ENCODE assay signal across 8 cellular contexts in genomic region chr12:94147991-94148840, GRCh38. TPM values are rescaled to one million over a fixed set of nuclear protein-coding genes. Genes with fewer than 3 reads are reported as not detected.
DNase-seq lines count a peak whose midpoint lies in the region; ATAC-seq and TF ChIP-seq lines count a peak whose summit lies in the region.

Gene PLXNC1 (plus strand): TSS chr12:94148577. CDS start chr12:94148972, 395 bp downstream.

- TF ChIP-seq CTCF in foreskin fibroblast (IDR thresholded peaks at IDR 0.05; ENCODE audit: low read depth, low read length), result no peak
- no peak for TF ChIP-seq CTCF in neural cell (IDR thresholded peaks at IDR 0.05; ENCODE audit: poor library complexity, severe bottlenecking)

- H3K9me3 ChIP-seq in neural cell (ENCODE audit: low read length), result no peaks in the 10 kb centered on the region

- peak; percentile 51 for TF ChIP-seq EP300 in neural cell (conservative IDR thresholded peaks at IDR 0.05; ENCODE audit: poor library complexity, severe bottlenecking)

- DNase-seq in OCI-M1 (lab: John Stamatoyannopoulos, UW) (peak; percentile 68), activated gamma-delta T cell (lab: John Stamatoyannopoulos, UW) (peak; percentile 42), foreskin fibroblast (peak in 1 of 2 donors; percentile 69)

- H3F3A ChIP-seq in neural cell (ENCODE audit: insufficient read depth, low read length, poor library complexity, severe bottlenecking), result peaks cover 2% of the 10 kb centered on the region

- H3K27me3 ChIP-seq in ACC112 (ENCODE audit: insufficient read depth, low read length) (peaks cover 71% of the 10 kb centered on the region), neural cell (ENCODE audit: insufficient read depth, low read depth, low read length) (no peaks in the 10 kb centered on the region)

- no peaks in the 10 kb centered on the region for H3K36me3 ChIP-seq in ACC112 (ENCODE audit: insufficient read depth, low read length)
- no peaks in the 10 kb centered on the region for H3K36me3 ChIP-seq in neural cell (ENCODE audit: insufficient read depth, low read length)

- H2AFZ ChIP-seq in ACC112 (ENCODE audit: low read length, unreplicated experiment), result no peak within 1 kb of the TSS
- peak within 1 kb of the TSS; percentile 58 for H2AFZ ChIP-seq in neural cell (ENCODE audit: low read depth, low read length)

- peak; percentile 39 for TF ChIP-seq RAD21 in neural cell (conservative IDR thresholded peaks at IDR 0.05)

- H3K4me2 ChIP-seq in neural cell (ENCODE audit: low read length), result peak within 1 kb of the TSS; percentile 34

- H3K9me2 ChIP-seq in neural cell (ENCODE audit: insufficient read depth, low read length), result no peaks in the 10 kb centered on the region

- no peaks in the 10 kb centered on the region for H3K4me1 ChIP-seq in ACC112 (ENCODE audit: control insufficient read depth, insufficient read depth, low read length, unreplicated experiment)

- H3K79me2 ChIP-seq in ACC112 (ENCODE audit: control insufficient read depth, insufficient read depth, low read length, unreplicated experiment), result no peaks in the 10 kb centered on the region
- peaks cover 36% of the 10 kb centered on the region for H3K79me2 ChIP-seq in neural cell (replicated peaks; ENCODE audit: insufficient read depth, low read length)

- ATAC-seq in GM18870 (IDR thresholded peaks at IDR 0.05; ENCODE audit: unreplicated experiment), result peak; percentile 25
- peak; percentile 35 for ATAC-seq in HG03097 (IDR thresholded peaks at IDR 0.05; ENCODE audit: low FRiP score, unreplicated experiment)

- H4K20me1 ChIP-seq in neural cell (ENCODE audit: insufficient read depth), result no peaks in the 10 kb centered on the region

- no peak within 1 kb of the TSS for H3K27ac ChIP-seq in ACC112 (ENCODE audit: low read depth, low read length)
- H3K27ac ChIP-seq in neural cell (ENCODE audit: low read length), result peak within 1 kb of the TSS; percentile 90
- H3K27ac ChIP-seq in temporal lobe (ENCODE audit: low read depth, low read length), result peak within 1 kb of the TSS; percentile 27

- H3K9ac ChIP-seq in neural cell (ENCODE audit: low read length), result peak within 1 kb of the TSS; percentile 90

- H3K4me3 ChIP-seq in ACC112 (ENCODE audit: low read depth, low read length), result peak within 1 kb of the TSS; percentile 71
- peak within 1 kb of the TSS; percentile 45 to 58 for H3K4me3 ChIP-seq in foreskin fibroblast (ENCODE audit: low read depth in 1 of 2, low read length in 2 of 2)
- peak within 1 kb of the TSS; percentile 95 for H3K4me3 ChIP-seq in neural cell (ENCODE audit: low read length)

TF ChIP-seq in neural cell, 6 proteins besides CTCF, POLR2A, EP300 and RAD21:
- TF ChIP-seq REST (IDR thresholded peaks at IDR 0.05; ENCODE audit: borderline replicate concordance) (peak; percentile 12), MXI1 (conservative IDR thresholded peaks at IDR 0.05; ENCODE audit: poor library complexity, severe bottlenecking) (peak; percentile 42), SMC3 (conservative IDR thresholded peaks at IDR 0.05; ENCODE audit: poor library complexity) (peak; percentile 42), TAF1 (IDR thresholded peaks at IDR 0.05; ENCODE audit: low read depth) (peak; percentile 19), EZH2 (IDR thresholded peaks at IDR 0.05; ENCODE audit: borderline replicate concordance, insufficient read depth, low read length, poor library complexity, severe bottlenecking) (no peak), POLR2AphosphoS5 (IDR thresholded peaks at IDR 0.05) (peak; percentile 68)

RNA-seq across cellular contexts. Expression of gene PLXNC1, which starts in this region (rescaled TPM):
- 75.6 and 76.3 TPM in 2 replicates for polyA plus RNA-seq in neural cell
- polyA minus RNA-seq in neural cell, result 206 and 223 TPM in 2 replicates
- total RNA-seq in temporal lobe, result 74.3 TPM
